1 cellular context compared by ENCODE assay signal in the genomic region with DNA sequence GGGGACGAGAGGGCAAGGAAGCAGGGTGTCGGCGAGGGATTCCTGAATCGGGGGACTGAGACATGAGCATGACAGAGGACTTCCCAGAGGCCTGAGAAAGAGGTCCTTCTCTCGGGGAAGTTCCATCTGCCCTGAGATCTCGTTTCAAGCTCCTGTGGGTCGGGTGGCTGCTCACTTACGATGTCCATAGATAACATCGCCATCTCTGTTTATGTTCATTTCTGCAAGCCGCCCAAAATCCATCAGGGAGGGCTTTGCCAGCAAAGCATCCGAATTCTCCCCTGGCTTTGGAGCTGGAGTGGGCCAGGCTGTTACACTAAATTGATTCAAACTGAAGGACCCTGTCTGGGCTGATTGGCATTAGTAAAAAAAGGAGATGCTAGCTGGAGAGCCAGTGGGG.
TF ChIP-seq lines count a peak whose summit lies in the region.

No MANE protein-coding gene starts in this region.

TF ChIP-seq in GM12878, 131 proteins besides CTCF, POLR2A, EP300 and RAD21:
- TF ChIP-seq GATAD2B (conservative IDR thresholded peaks at IDR 0.05; ENCODE audit: low read depth) (no peak), ZBTB4 (CRISPR knock-in tag; IDR thresholded peaks at IDR 0.05) (no peak), MYC (IDR thresholded peaks at IDR 0.05; ENCODE audit: insufficient read depth, insufficient read length, insufficient replicate concordance, low read length, severe bottlenecking) (no peak), BCL11A (IDR thresholded peaks at IDR 0.05; ENCODE audit: low read depth, low read length) (no peak), CBFB (IDR thresholded peaks at IDR 0.05; ENCODE audit: low read depth) (no peak)
